1 cellular context compared by ENCODE assay signal in genomic region chr19:17303167-17303939, GRCh38.
A peak's percentile ranks its signal among the peaks of the same experiment; 100 is the strongest.
TF ChIP-seq lines count a peak whose summit lies in the region.

TSS of gene ABHD8 (minus strand) at chr19:17303425. CDS start at chr19:17301616, 1,809 bp downstream.

TF ChIP-seq in GM12878, 131 proteins besides CTCF, POLR2A, EP300 and RAD21 (continued from another document):
- TF ChIP-seq, protein P1, sequence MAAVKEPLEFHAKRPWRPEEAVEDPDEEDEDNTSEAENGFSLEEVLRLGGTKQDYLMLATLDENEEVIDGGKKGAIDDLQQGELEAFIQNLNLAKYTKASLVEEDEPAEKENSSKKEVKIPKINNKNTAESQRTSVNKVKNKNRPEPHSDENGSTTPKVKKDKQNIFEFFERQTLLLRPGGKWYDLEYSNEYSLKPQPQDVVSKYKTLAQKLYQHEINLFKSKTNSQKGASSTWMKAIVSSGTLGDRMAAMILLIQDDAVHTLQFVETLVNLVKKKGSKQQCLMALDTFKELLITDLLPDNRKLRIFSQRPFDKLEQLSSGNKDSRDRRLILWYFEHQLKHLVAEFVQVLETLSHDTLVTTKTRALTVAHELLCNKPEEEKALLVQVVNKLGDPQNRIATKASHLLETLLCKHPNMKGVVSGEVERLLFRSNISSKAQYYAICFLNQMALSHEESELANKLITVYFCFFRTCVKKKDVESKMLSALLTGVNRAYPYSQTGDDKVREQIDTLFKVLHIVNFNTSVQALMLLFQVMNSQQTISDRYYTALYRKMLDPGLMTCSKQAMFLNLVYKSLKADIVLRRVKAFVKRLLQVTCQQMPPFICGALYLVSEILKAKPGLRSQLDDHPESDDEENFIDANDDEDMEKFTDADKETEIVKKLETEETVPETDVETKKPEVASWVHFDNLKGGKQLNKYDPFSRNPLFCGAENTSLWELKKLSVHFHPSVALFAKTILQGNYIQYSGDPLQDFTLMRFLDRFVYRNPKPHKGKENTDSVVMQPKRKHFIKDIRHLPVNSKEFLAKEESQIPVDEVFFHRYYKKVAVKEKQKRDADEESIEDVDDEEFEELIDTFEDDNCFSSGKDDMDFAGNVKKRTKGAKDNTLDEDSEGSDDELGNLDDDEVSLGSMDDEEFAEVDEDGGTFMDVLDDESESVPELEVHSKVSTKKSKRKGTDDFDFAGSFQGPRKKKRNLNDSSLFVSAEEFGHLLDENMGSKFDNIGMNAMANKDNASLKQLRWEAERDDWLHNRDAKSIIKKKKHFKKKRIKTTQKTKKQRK (IDR thresholded peaks at IDR 0.05; ENCODE audit: low read depth, low read length) = 0 out of 2 replicates have a peak, but pooled peaks have one; percentile 23
- TF ChIP-seq MXI1 (IDR thresholded peaks at IDR 0.05; ENCODE audit: low read depth, low read length) (peak; percentile 39; the same call in 1 of the 2 replicates), RB1 (IDR thresholded peaks at IDR 0.05; ENCODE audit: borderline replicate concordance) (peak; percentile 70; the same call in 1 of the 2 replicates), EGR1 (IDR thresholded peaks at IDR 0.05; ENCODE audit: borderline replicate concordance in 1 of 2, low read depth in 2 of 2, low read length in 2 of 2) (peak in 1 of 2 experiments; percentile 66; a peak in 2 of 3 replicates), IKZF1 (conservative IDR thresholded peaks at IDR 0.05) (0 out of 2 replicates have a peak, but pooled peaks have one; percentile 25), MAX (IDR thresholded peaks at IDR 0.05; ENCODE audit: low read depth, low read length) (peak; percentile 33; the same call in 1 of the 2 replicates)
- TF ChIP-seq, protein P2, sequence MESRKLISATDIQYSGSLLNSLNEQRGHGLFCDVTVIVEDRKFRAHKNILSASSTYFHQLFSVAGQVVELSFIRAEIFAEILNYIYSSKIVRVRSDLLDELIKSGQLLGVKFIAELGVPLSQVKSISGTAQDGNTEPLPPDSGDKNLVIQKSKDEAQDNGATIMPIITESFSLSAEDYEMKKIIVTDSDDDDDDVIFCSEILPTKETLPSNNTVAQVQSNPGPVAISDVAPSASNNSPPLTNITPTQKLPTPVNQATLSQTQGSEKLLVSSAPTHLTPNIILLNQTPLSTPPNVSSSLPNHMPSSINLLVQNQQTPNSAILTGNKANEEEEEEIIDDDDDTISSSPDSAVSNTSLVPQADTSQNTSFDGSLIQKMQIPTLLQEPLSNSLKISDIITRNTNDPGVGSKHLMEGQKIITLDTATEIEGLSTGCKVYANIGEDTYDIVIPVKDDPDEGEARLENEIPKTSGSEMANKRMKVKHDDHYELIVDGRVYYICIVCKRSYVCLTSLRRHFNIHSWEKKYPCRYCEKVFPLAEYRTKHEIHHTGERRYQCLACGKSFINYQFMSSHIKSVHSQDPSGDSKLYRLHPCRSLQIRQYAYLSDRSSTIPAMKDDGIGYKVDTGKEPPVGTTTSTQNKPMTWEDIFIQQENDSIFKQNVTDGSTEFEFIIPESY (IDR thresholded peaks at IDR 0.05) = no peak
